15 cellular contexts compared by ENCODE assay signal in genomic region chr1:33972676-33973395, GRCh38.
DNase-seq lines count a peak whose midpoint lies in the region; TF ChIP-seq lines count a peak whose summit lies in the region.
"Had no signal": no experiment of that assay in that cellular context is flagged by ENCODE, and none has a peak within 500 bp of the region (broad histone marks: within the 10 kb centered on the region; RNA-seq: fewer than 3 reads in every experiment).

No MANE protein-coding gene starts in this region.

- H3K27me3 ChIP-seq in AG04450 (ENCODE audit: control insufficient read depth, insufficient read depth, low read length) (no peaks in the 10 kb centered on the region), HAP-1 (ENCODE audit: low read depth) (no peaks in the 10 kb centered on the region), ascending aorta (no peaks in the 10 kb centered on the region)

- no peaks in the 10 kb centered on the region for H3K4me1 ChIP-seq in HAP-1
- H3K4me1 ChIP-seq in ascending aorta: peaks cover 0 to 4% of the 10 kb centered on the region in 2 donors

- H3K9me3 ChIP-seq in AG04450 (ENCODE audit: control insufficient read depth, insufficient read depth, low read length) (no peaks in the 10 kb centered on the region; the same call in 1 of the 2 replicates), HAP-1 (no peaks in the 10 kb centered on the region), ascending aorta (no peaks in the 10 kb centered on the region)

- H3K27ac ChIP-seq in AG04450 (ENCODE audit: low read depth, low read length) (peak overlapping the region; percentile 31), cingulate gyrus (ENCODE audit: low read depth, low read length) (peak overlapping the region; percentile 70), ascending aorta (no peak overlapping the region)

- H3K4me3 ChIP-seq in AG04450 (ENCODE audit: low read depth, low read length) (no peak overlapping the region), HAP-1 (no peak overlapping the region), ascending aorta (no peak overlapping the region)

- TF ChIP-seq CTCF in AG04450 (IDR thresholded peaks at IDR 0.05; ENCODE audit: low read depth, low read length) (no peak), ascending aorta (IDR thresholded peaks at IDR 0.05) (no peak)

- in situ Hi-C loops in HAP-1 (cut with MboI; ENCODE audit: low sequenced_read_pairs): no loop called here

- POLR2A ChIA-PET in AG04450 (lab: Yijun Ruan, JAX): no interaction called here

- H3K36me3 ChIP-seq in HAP-1 (replicated peaks): no peaks in the 10 kb centered on the region
- H3K36me3 ChIP-seq in ascending aorta: no peaks in the 10 kb centered on the region

- DNase-seq in AG04450 (ENCODE audit: low read depth, low spot score) (no peak), NCI-H1092 treated with DMSO at 0.1 percent for 48 hours (lab: John Stamatoyannopoulos, UW) (peak; percentile 90), middle frontal gyrus (ENCODE audit: extremely low spot score, low spot score) (peak; percentile 68), HAP-1 (ENCODE audit: low spot score in 2 of 2) (no peak), DMS79 treated with DMSO at 0.1 percent for 48 hours (lab: John Stamatoyannopoulos, UW) (no peak), ascending aorta (ENCODE audit: low spot score in 2 of 2) (no peak)
- DNase-seq in activated naive CD4-positive, alpha-beta T cell (lab: John Stamatoyannopoulos, UW): no peak
- DNase-seq: activated CD4-positive, CD25-positive, alpha-beta regulatory T cell; effector memory CD4-positive, alpha-beta T cell; NCI-H345; OCI-M1; stimulated activated CD4-positive, alpha-beta T cell treated with anti-CD3 and anti-CD28 coated beads, Interleukin-12 subunit alpha, Interleukin-12 subunit beta, amount 100 ng/mL, for 4 hours; SW 1271; trophoblast cell had no signal

- CTCF ChIA-PET in AG04450 (lab: Charles Lee): no interaction called here

- intact Hi-C loops in ascending aorta (cut with DNase I): no loop called here

Comparison
In these comparisons a context has a peak if more than half of its experiments do, and no peak if none do; other contexts are left out.
1. DNase-seq: peak in NCI-H1092 treated with DMSO at 0.1 percent for 48 hours (single experiment) and middle frontal gyrus (single experiment); none in AG04450 (single experiment), activated naive CD4-positive, alpha-beta T cell (0 of 4), HAP-1 (0 of 2), DMS79 treated with DMSO at 0.1 percent for 48 hours (single experiment) and ascending aorta (0 of 2).
2. H3K27ac ChIP-seq: peak in AG04450 (single experiment) and cingulate gyrus (single experiment); none in ascending aorta (0 of 2).